8 cellular contexts compared by ENCODE assay signal in the genomic region with DNA sequence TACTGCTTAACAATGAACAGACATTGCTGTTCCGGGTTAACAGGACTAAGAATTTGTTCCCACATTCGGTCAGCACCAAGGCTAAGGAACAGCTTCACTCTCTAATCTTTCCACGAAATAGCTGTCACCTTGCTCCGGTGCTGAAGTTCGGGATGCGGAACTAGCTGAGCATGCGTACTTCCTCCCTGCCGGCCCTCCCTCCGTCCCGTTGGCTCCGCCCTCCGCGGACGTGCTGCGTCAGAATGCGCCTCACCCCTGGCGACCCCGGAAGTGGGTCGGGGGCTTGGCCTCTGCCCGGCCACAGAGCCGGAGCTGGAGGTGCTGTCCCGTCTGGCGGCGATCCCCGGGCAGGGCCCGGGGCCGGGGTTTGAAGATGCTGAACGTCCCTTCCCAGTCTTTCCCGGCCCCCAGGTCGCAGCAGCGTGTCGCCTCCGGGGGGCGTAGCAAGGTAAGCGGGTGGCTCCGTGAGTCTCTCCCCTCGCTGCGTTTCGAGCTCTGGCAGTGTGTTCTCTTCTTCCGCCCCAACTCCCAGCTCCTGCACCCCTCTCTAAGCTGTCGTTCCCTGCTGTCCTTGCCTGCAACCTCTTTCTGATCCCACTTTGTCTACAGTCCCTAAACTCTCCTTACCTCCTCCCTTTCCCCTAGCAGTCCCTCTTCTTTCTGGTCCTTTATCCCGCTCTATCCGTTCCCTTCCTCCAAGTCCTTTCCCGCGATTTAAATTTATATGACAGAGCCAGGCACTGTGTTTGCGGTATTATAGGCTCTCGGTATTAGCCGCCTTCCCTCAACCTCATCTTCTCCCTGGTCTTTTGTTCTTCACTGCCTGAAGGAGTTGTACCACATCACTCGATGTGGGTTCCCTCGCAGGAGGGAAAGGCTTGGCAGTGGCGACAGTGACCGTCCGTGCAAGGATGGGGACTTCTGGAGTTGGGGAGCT. TPM values are rescaled to one million over a fixed set of nuclear protein-coding genes. Genes with fewer than 3 reads are reported as not detected.
A peak's percentile ranks its signal among the peaks of the same experiment; 100 is the strongest.
DNase-seq lines count a peak whose midpoint lies in the region; ATAC-seq and TF ChIP-seq lines count a peak whose summit lies in the region.

A gene with protein sequence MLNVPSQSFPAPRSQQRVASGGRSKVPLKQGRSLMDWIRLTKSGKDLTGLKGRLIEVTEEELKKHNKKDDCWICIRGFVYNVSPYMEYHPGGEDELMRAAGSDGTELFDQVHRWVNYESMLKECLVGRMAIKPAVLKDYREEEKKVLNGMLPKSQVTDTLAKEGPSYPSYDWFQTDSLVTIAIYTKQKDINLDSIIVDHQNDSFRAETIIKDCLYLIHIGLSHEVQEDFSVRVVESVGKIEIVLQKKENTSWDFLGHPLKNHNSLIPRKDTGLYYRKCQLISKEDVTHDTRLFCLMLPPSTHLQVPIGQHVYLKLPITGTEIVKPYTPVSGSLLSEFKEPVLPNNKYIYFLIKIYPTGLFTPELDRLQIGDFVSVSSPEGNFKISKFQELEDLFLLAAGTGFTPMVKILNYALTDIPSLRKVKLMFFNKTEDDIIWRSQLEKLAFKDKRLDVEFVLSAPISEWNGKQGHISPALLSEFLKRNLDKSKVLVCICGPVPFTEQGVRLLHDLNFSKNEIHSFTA (plus strand): TSS at position 280 of the 937 bp plus-strand sequence. CDS start 94 bp downstream, at position 374.

- DNase-seq in COLO668 (lab: John Stamatoyannopoulos, UW; ENCODE audit: unreplicated experiment): peak; percentile 89
- DNase-seq in HS-27A (ENCODE audit: low read depth): peak; percentile 70
- peak; percentile 59 for DNase-seq in NK-92 (lab: John Stamatoyannopoulos, UW; ENCODE audit: unreplicated experiment)
- DNase-seq in activated CD8-positive, alpha-beta memory T cell treated with anti-CD3 and anti-CD28 coated beads for 1 hour (ENCODE audit: extremely low read depth in 1 of 2, low read depth in 1 of 2): peak; percentile 77 to 89
- peak; percentile 89 for DNase-seq in effector CD4-positive, alpha-beta T cell
- peak; percentile 96 for DNase-seq in lung (ENCODE audit: low spot score)
- peak; percentile 79 to 88 (median 85) for DNase-seq in stimulated activated CD4-positive, alpha-beta T cell treated with anti-CD3 and anti-CD28 coated beads, TNF-alpha, amount 100 ng/mL, for 4 hours (ENCODE audit: low read depth in 3 of 3)

- H3K36me3 ChIP-seq in lung (ENCODE audit: control insufficient read depth in 2 of 2, insufficient read depth in 2 of 2, low read length in 2 of 2): no peaks in the 10 kb centered on the region

- no peaks in the 10 kb centered on the region for H3K9me3 ChIP-seq in lung (ENCODE audit: control insufficient read depth in 2 of 2, insufficient read depth in 1 of 2, low read length in 1 of 2)

- H3K4me3 ChIP-seq in lung: peak within 1 kb of the TSS; percentile 63

- 0% methylated on average over 53 of the region's 53 CpGs for WGBS in lung, 2 donors

- TF ChIP-seq CTCF in lung (IDR thresholded peaks at IDR 0.05; ENCODE audit: control extremely low read depth, extremely low read depth): no peak

- ATAC-seq in GM19467 (IDR thresholded peaks at IDR 0.05; ENCODE audit: unreplicated experiment): peak; percentile 99
- peak; percentile 100 for ATAC-seq in lung (ENCODE audit: insufficient read depth, low FRiP score)

- H3K27me3 ChIP-seq in lung (ENCODE audit: control insufficient read depth, insufficient read depth): no peaks in the 10 kb centered on the region

- H3K27ac ChIP-seq in lung (ENCODE audit: low read depth in 1 of 2, low read length in 1 of 2): peak within 1 kb of the TSS; percentile 78 to 94

- H3K4me1 ChIP-seq in lung (ENCODE audit: control insufficient read depth in 2 of 2, insufficient read depth in 2 of 2, low read length in 2 of 2): peaks cover 2 to 5% of the 10 kb centered on the region in 2 donors

RNA-seq across cellular contexts. Expression of the gene that starts here (rescaled TPM):
- total RNA-seq in lung: 10 to 100 TPM; 19.9 to 29.9 TPM
- polyA plus RNA-seq in lung: 10 to 100 TPM in 1 of 2 donors, 1 to 10 TPM in 1; 4.6 to 41.4 TPM

Comparison
In these comparisons a context has a peak if more than half of its experiments do, and no peak if none do; other contexts are left out.
1. Peak in every context shown above with its lines: DNase-seq, ATAC-seq, H3K4me3 ChIP-seq and H3K27ac ChIP-seq.